In the genomic region with DNA sequence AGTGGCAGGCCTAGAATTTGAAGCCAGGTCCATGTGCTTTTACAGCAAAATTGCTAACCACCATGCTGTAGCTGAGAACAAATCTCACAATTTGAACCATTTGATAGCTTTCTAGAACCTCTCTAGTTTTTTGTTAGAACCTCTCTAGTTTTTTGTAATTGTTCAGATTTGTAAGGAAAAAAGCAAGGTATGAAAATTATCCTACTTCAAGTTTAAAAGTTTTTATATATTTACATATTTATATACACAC, we compare ENCODE assay signal across 32 cellular contexts. TPM values are rescaled to one million over a fixed set of nuclear protein-coding genes. Genes with fewer than 3 reads are reported as not detected.
"Had no signal": no experiment of that assay in that cellular context is flagged by ENCODE, and none has a peak within 500 bp of the region (broad histone marks: within the 10 kb centered on the region; RNA-seq: fewer than 3 reads in every experiment).

No MANE protein-coding gene starts in this region.

- H3K9ac ChIP-seq: parathyroid adenoma had no signal

- H3K9me3 Mint-ChIP-seq: natural killer cell treated with Interleukin-12 subunit alpha and Interleukin-12 subunit beta and Interleukin-15 and Interleukin-18, amount 100 ng/mL, for 72 hours; neural crest cell; stimulated activated naive CD8-positive, alpha-beta T cell treated with anti-CD3 and anti-CD28 coated beads, Interleukin-15, amount 100 ng/mL, for 72 hours; type B pancreatic cell had no signal

- H3K36me3 Mint-ChIP-seq: natural killer cell treated with Interleukin-12 subunit alpha and Interleukin-12 subunit beta and Interleukin-15 and Interleukin-18, amount 100 ng/mL, for 72 hours; stimulated activated memory B cell treated with anti-CD40 and anti-IgM and Interleukin-4, amounts not matched to agents 10 μg/mL and 1 μg/mL and 100 μg/mL, for 72 hours had no signal

- H3K27me3 ChIP-seq: neutrophil, suprapubic skin, testis, tibial artery, transverse colon, upper lobe of right lung had no signal

- H3K27ac ChIP-seq: neutrophil, parathyroid adenoma, psoas muscle, skin epidermis, spleen, suprapubic skin, testis, tibial artery, transverse colon, upper lobe of right lung had no signal

- H3K4me3 ChIP-seq: psoas muscle, skin epidermis, smooth muscle cell, spleen, suprapubic skin, testis, tibial artery, transverse colon, upper lobe of right lung had no signal

- DNase-seq: naive B cell; naive thymus-derived CD8-positive, alpha-beta T cell; nephron progenitor cell; nucleus accumbens; posterior cingulate gyrus; psoas muscle; right cardiac atrium; spleen; stimulated activated CD4-positive, alpha-beta T cell treated with anti-CD3 and anti-CD28 coated beads, Interleukin-12 subunit alpha, Interleukin-12 subunit beta, amount 100 ng/mL, for 4 hours; stimulated activated CD4-positive, alpha-beta T cell treated with anti-CD3 and anti-CD28 coated beads, Interleukin-1b, Interleukin-23, amount 100 ng/mL, for 48 hours; stimulated activated CD4-positive, alpha-beta T cell treated with anti-CD3 and anti-CD28 coated beads, Interleukin-4, amount 100 ng/mL, for 1 hour; stimulated activated CD4-positive, alpha-beta T cell treated with anti-CD3 and anti-CD28 coated beads, Interleukin-4, amount 100 ng/mL, for 4 hours; stimulated activated CD8-positive, alpha-beta memory T cell treated with anti-CD3 and anti-CD28 coated beads, Interleukin-4, amount 100 ng/mL, for 48 hours; stimulated activated naive CD4-positive, alpha-beta T cell; stimulated activated naive CD8-positive, alpha-beta T cell treated with anti-CD3 and anti-CD28 coated beads, Interleukin-15, amount 100 ng/mL, for 72 hours; stimulated activated naive CD8-positive, alpha-beta T cell treated with anti-CD3 and anti-CD28 coated beads, Interleukin-15, Interleukin-2, amounts not matched to agents 100 U/mL and 50 U/mL, for 24 hours; substantia nigra; testis; tibial artery; transverse colon; upper lobe of right lung had no signal

- H2AFZ ChIP-seq: parathyroid adenoma had no signal

- ATAC-seq: naive thymus-derived CD8-positive, alpha-beta T cell; natural killer cell treated with Interleukin-12 subunit alpha and Interleukin-12 subunit beta and Interleukin-15 and Interleukin-18, amount 100 ng/mL, for 72 hours; psoas muscle; right cardiac atrium; sciatic nerve; stimulated activated memory B cell treated with anti-CD40 and anti-IgM and Interleukin-4, amounts not matched to agents 10 μg/mL and 1 μg/mL and 100 μg/mL, for 72 hours; stimulated activated naive CD8-positive, alpha-beta T cell treated with anti-CD3 and anti-CD28 coated beads, Interleukin-15, amount 100 ng/mL, for 72 hours; stimulated activated naive CD8-positive, alpha-beta T cell treated with anti-CD3 and anti-CD28 coated beads, Interleukin-15, Interleukin-2, amounts not matched to agents 100 U/mL and 50 U/mL, for 24 hours; upper lobe of right lung had no signal

- H3K4me3 Mint-ChIP-seq: naive B cell; naive thymus-derived CD8-positive, alpha-beta T cell; natural killer cell treated with Interleukin-12 subunit alpha and Interleukin-12 subunit beta and Interleukin-15 and Interleukin-18, amount 100 ng/mL, for 72 hours; nephron progenitor cell; neural crest cell; stimulated activated memory B cell treated with anti-CD40 and anti-IgM and Interleukin-4, amounts not matched to agents 10 μg/mL and 1 μg/mL and 100 μg/mL, for 72 hours; stimulated activated naive CD8-positive, alpha-beta T cell treated with anti-CD3 and anti-CD28 coated beads, Interleukin-15, amount 100 ng/mL, for 72 hours; type B pancreatic cell had no signal

- H3K4me1 Mint-ChIP-seq: naive B cell; neural crest cell; stimulated activated memory B cell treated with anti-CD40 and anti-IgM and Interleukin-4, amounts not matched to agents 10 μg/mL and 1 μg/mL and 100 μg/mL, for 72 hours had no signal

- H3K27me3 Mint-ChIP-seq: type B pancreatic cell had no signal

- H3K4me1 ChIP-seq: parathyroid adenoma, psoas muscle, spleen, testis had no signal

- H3K27ac Mint-ChIP-seq: naive B cell; naive thymus-derived CD8-positive, alpha-beta T cell; natural killer cell treated with Interleukin-12 subunit alpha and Interleukin-12 subunit beta and Interleukin-15 and Interleukin-18, amount 100 ng/mL, for 72 hours; nephron progenitor cell; progenitor cell of endocrine pancreas; stimulated activated memory B cell treated with anti-CD40 and anti-IgM and Interleukin-4, amounts not matched to agents 10 μg/mL and 1 μg/mL and 100 μg/mL, for 72 hours; stimulated activated naive CD8-positive, alpha-beta T cell treated with anti-CD3 and anti-CD28 coated beads, Interleukin-15, amount 100 ng/mL, for 72 hours; type B pancreatic cell had no signal

- H3K9me3 ChIP-seq: neutrophil, psoas muscle, spleen, suprapubic skin, testis, tibial artery, transverse colon, upper lobe of right lung had no signal

- H3K4me2 ChIP-seq: smooth muscle cell had no signal

- H3K36me3 ChIP-seq: neutrophil, spleen, suprapubic skin, tibial artery, transverse colon, upper lobe of right lung had no signal

- H3K79me2 ChIP-seq: parathyroid adenoma had no signal

RNA-seq across cellular contexts. Expression of a gene that starts 9.8 kb away (rescaled TPM):
- total RNA-seq: naive thymus-derived CD8-positive, alpha-beta T cell; natural killer cell treated with Interleukin-12 subunit alpha and Interleukin-12 subunit beta and Interleukin-15 and Interleukin-18, amount 100 ng/mL, for 72 hours had no signal
- polyA plus RNA-seq: naive thymus-derived CD8-positive, alpha-beta T cell had no signal
